1 cellular context compared by ENCODE assay signal in the genomic region with DNA sequence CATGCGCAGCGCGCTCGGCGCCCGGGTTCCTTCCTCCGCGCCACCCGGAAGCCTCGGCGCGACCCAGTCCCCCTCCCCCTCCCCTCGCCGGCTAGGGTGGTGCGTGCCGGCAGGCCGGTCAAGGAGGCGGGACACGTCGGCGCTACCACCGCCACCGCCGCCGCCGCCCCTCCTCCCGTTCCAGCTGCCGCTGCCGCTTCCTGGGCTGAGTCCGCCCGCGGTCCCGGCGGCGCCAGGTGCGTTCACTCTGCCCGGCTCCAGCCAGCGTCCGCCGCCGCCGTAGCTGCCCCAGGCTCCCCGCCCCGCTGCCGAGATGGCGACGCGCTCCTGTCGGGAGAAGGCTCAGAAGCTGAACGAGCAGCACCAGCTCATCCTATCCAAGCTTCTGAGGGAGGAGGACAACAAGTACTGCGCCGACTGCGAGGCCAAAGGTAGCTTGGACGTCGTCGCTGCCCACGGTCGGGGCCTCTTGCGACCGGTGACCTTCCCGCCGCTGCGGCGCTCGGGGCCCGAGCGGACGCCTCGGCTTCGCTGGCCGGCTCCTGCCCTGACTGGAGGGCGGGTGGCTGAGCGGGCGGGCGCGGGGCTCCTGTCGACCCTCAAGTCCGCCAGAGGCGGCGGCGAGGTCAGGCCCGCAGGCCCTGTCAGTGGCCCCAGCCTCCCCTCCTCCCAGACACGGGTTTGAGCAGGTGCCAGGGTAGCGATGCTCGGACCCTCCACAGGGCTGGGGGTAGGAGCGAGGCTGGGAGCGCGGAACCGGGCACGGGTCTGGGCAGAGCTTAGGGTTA.
TF ChIP-seq lines count a peak whose summit lies in the region.

SMAP1 (plus strand) TSS at position 173 of the 788 bp plus-strand sequence; CDS start at position 314, 141 bp downstream.

TF ChIP-seq in K562, 482 proteins besides CTCF, POLR2A, EP300 and RAD21 (continued from another document and continues in another):
- no peak for TF ChIP-seq RREB1 (CRISPR knock-in tag; IDR thresholded peaks at IDR 0.05)
- TF ChIP-seq MEIS2 (IDR thresholded peaks at IDR 0.05; ENCODE audit: partially characterized antibody): peak; percentile 79
- no peak for TF ChIP-seq SOX6 (IDR thresholded peaks at IDR 0.05)
- TF ChIP-seq BRD4 (IDR thresholded peaks at IDR 0.05): no peak
- TF ChIP-seq SMARCC2 (IDR thresholded peaks at IDR 0.05; ENCODE audit: low read depth): no peak
- TF ChIP-seq, protein P1, sequence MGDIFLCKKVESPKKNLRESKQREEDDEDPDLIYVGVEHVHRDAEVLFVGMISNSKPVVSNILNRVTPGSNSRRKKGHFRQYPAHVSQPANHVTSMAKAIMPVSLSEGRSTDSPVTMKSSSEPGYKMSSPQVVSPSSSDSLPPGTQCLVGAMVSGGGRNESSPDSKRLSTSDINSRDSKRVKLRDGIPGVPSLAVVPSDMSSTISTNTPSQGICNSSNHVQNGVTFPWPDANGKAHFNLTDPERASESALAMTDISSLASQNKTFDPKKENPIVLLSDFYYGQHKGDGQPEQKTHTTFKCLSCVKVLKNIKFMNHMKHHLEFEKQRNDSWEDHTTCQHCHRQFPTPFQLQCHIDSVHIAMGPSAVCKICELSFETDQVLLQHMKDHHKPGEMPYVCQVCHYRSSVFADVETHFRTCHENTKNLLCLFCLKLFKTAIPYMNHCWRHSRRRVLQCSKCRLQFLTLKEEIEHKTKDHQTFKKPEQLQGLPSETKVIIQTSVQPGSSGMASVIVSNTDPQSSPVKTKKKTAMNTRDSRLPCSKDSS (IDR thresholded peaks at IDR 0.05; ENCODE audit: low read depth, partially characterized antibody): no peak
- TF ChIP-seq, protein P2, sequence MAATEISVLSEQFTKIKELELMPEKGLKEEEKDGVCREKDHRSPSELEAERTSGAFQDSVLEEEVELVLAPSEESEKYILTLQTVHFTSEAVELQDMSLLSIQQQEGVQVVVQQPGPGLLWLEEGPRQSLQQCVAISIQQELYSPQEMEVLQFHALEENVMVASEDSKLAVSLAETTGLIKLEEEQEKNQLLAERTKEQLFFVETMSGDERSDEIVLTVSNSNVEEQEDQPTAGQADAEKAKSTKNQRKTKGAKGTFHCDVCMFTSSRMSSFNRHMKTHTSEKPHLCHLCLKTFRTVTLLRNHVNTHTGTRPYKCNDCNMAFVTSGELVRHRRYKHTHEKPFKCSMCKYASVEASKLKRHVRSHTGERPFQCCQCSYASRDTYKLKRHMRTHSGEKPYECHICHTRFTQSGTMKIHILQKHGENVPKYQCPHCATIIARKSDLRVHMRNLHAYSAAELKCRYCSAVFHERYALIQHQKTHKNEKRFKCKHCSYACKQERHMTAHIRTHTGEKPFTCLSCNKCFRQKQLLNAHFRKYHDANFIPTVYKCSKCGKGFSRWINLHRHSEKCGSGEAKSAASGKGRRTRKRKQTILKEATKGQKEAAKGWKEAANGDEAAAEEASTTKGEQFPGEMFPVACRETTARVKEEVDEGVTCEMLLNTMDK (IDR thresholded peaks at IDR 0.05; ENCODE audit: borderline replicate concordance, insufficient read depth, low read depth, low read length, poor library complexity, severe bottlenecking): no peak
- TF ChIP-seq HOXB6 (CRISPR knock-in tag; IDR thresholded peaks at IDR 0.05; ENCODE audit: borderline replicate concordance): no peak
- peak; percentile 97 for TF ChIP-seq VEZF1 (CRISPR knock-in tag; IDR thresholded peaks at IDR 0.05)
- no peak for TF ChIP-seq STAT5B (CRISPR knock-in tag; IDR thresholded peaks at IDR 0.05)
- no peak for TF ChIP-seq BCLAF1 (IDR thresholded peaks at IDR 0.05; ENCODE audit: borderline replicate concordance in 1 of 2, control insufficient read depth in 1 of 2, low read depth in 2 of 2, low read length in 1 of 2)
- TF ChIP-seq ATF2 (CRISPR knock-in tag; IDR thresholded peaks at IDR 0.05): no peak
- TF ChIP-seq PHB2 (IDR thresholded peaks at IDR 0.05; ENCODE audit: low read depth): no peak
- TF ChIP-seq ASH1L (IDR thresholded peaks at IDR 0.05; ENCODE audit: borderline replicate concordance, low read depth, partially characterized antibody): no peak
- no peak for TF ChIP-seq NELFE (IDR thresholded peaks at IDR 0.05; ENCODE audit: insufficient read depth, insufficient read length)
- peak; percentile 65 for TF ChIP-seq CREB1 (IDR thresholded peaks at IDR 0.05)
- TF ChIP-seq CREB1 (CRISPR knock-in tag; IDR thresholded peaks at IDR 0.05): peak; percentile 54; the same call in 1 of the 2 replicates
- TF ChIP-seq ZBED1 (IDR thresholded peaks at IDR 0.05): 0 out of 2 replicates have a peak, but pooled peaks have one; percentile 36
- TF ChIP-seq TBP (optimal IDR thresholded peaks at IDR 0.05; ENCODE audit: low read depth, low read length): peak; percentile 44
- TF ChIP-seq HMBOX1 (IDR thresholded peaks at IDR 0.05): no peak
- no peak for TF ChIP-seq GTF2F1 (IDR thresholded peaks at IDR 0.05; ENCODE audit: low read depth, low read length)
- TF ChIP-seq CHD2 (IDR thresholded peaks at IDR 0.05; ENCODE audit: low read depth, low read length): no peak; the same call in 1 of the 2 replicates
- TF ChIP-seq CBX1 (IDR thresholded peaks at IDR 0.05; ENCODE audit: low read depth): 0 out of 2 replicates have a peak, but pooled peaks have one; percentile 51
- TF ChIP-seq FOXK1 (CRISPR knock-in tag; IDR thresholded peaks at IDR 0.05; ENCODE audit: borderline replicate concordance): no peak
- TF ChIP-seq KDM2B (CRISPR knock-in tag; IDR thresholded peaks at IDR 0.05): no peak
- no peak for TF ChIP-seq ATF1 (CRISPR knock-in tag; IDR thresholded peaks at IDR 0.05)
- TF ChIP-seq ATF1 (tag; IDR thresholded peaks at IDR 0.05): peak; percentile 77
- TF ChIP-seq FOXJ3 (CRISPR knock-in tag; IDR thresholded peaks at IDR 0.05): no peak
- TF ChIP-seq DMBX1 (CRISPR knock-in tag; IDR thresholded peaks at IDR 0.05; ENCODE audit: borderline replicate concordance): no peak
- TF ChIP-seq TRIM28 (IDR thresholded peaks at IDR 0.05): no peak
- no peak for TF ChIP-seq ZNF12 (CRISPR knock-in tag; IDR thresholded peaks at IDR 0.05)
- no peak for TF ChIP-seq TAF7 (tag; IDR thresholded peaks at IDR 0.05)
- TF ChIP-seq ZNF431 (CRISPR knock-in tag; IDR thresholded peaks at IDR 0.05): no peak
- no peak for TF ChIP-seq NCOR1 (IDR thresholded peaks at IDR 0.05)
- TF ChIP-seq KLF6 (CRISPR knock-in tag; IDR thresholded peaks at IDR 0.05; ENCODE audit: borderline replicate concordance): no peak
- TF ChIP-seq KAT7 (CRISPR knock-in tag; IDR thresholded peaks at IDR 0.05; ENCODE audit: borderline replicate concordance): peak; percentile 87; the same call in 1 of the 2 replicates
- no peak for TF ChIP-seq IFI16 (CRISPR knock-in tag; IDR thresholded peaks at IDR 0.05)
- no peak for TF ChIP-seq CBFA2T2 (conservative IDR thresholded peaks at IDR 0.05)
- peak; percentile 20 for TF ChIP-seq RBM22 (IDR thresholded peaks at IDR 0.05; ENCODE audit: low read depth, low read length, poor library complexity, severe bottlenecking)
- no peak for TF ChIP-seq ZNF561 (CRISPR knock-in tag; conservative IDR thresholded peaks at IDR 0.05)
- TF ChIP-seq NCOA1 (IDR thresholded peaks at IDR 0.05; ENCODE audit: low read depth): no peak
- TF ChIP-seq ZNF76 (CRISPR knock-in tag; IDR thresholded peaks at IDR 0.05; ENCODE audit: borderline replicate concordance): no peak
- no peak for TF ChIP-seq TRIM24 (IDR thresholded peaks at IDR 0.05)
- no peak; the same call in 1 of the 2 replicates for TF ChIP-seq ZNF232 (CRISPR knock-in tag; IDR thresholded peaks at IDR 0.05)
- TF ChIP-seq XRCC4 (IDR thresholded peaks at IDR 0.05; ENCODE audit: extremely low read depth, insufficient read depth, insufficient read length): no peak
- no peak for TF ChIP-seq MIER1 (IDR thresholded peaks at IDR 0.05; ENCODE audit: low read depth)
- no peak for TF ChIP-seq TFAM (CRISPR knock-in tag; conservative IDR thresholded peaks at IDR 0.05)
- no peak for TF ChIP-seq ZNF583 (CRISPR knock-in tag; IDR thresholded peaks at IDR 0.05)
